8 cellular contexts compared by ENCODE assay signal in the genomic region with DNA sequence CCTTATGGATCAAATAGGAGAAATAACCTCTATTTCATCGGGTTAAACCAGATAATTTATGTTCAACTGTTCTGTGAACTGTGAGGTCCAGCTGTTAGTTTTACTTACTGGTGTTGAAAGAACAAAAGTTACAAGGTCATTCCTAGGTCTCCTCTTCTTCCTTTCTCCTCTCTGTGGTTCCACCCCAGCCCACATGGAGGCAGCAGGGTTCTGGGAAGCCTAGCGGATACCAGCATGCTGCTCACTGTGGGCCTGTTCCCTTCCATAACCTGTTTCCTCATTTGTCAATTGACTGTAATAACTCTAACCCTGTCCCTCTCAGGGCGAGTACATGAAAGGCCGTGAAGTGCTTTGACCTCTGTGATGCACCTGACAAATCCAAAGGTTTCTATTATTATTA. TPM values are rescaled to one million over a fixed set of nuclear protein-coding genes. Genes with fewer than 3 reads are reported as not detected.
DNase-seq lines count a peak whose midpoint lies in the region; ATAC-seq and TF ChIP-seq lines count a peak whose summit lies in the region.

No MANE protein-coding gene starts in this region.

- POLR2A ChIA-PET in AG04450 (lab: Yijun Ruan, JAX), result no interaction called here

- intact Hi-C loops in esophagus squamous epithelium (cut with DNase I), result loop anchor here (10.0 kb wide), 1 partner anchor 251 kb away; no protein-coding TSS in a partner anchor

- H3K4me2 ChIP-seq in neural cell (ENCODE audit: low read length), result no peak overlapping the region

- no peaks in the 10 kb centered on the region for H3K9me2 ChIP-seq in neural cell (ENCODE audit: insufficient read depth, low read length)

- TF ChIP-seq POLR2A in esophagus squamous epithelium (IDR thresholded peaks at IDR 0.05), result no peak

- no peaks in the 10 kb centered on the region for H3K4me1 ChIP-seq in esophagus squamous epithelium
- no peaks in the 10 kb centered on the region for H3K4me1 ChIP-seq in effector memory CD4-positive, alpha-beta T cell (ENCODE audit: control insufficient read depth, insufficient read depth, low read length, poor library complexity, severe bottlenecking)

- 56 to 74% methylated on average over 4 of the region's 4 CpGs for WGBS in esophagus squamous epithelium, 2 donors

- TF ChIP-seq RAD21 in neural cell (conservative IDR thresholded peaks at IDR 0.05), result peak; percentile 71

- CTCF ChIA-PET in AG04450 (lab: Charles Lee), result interaction anchor here (0.7 to 3.8 kb wide), 5 partner anchors 53 to 257 kb away, joined by 3 to 66 read pairs (median 8); no protein-coding TSS in a partner anchor

- DNase-seq in AG04450 (ENCODE audit: low read depth, low spot score) (no peak), GM13976 (ENCODE audit: low spot score) (peak; percentile 27), RKO (ENCODE audit: low spot score) (peak; percentile 49), esophagus squamous epithelium (lab: John Stamatoyannopoulos, UW) (no peak)
- no peak for DNase-seq in effector memory CD4-positive, alpha-beta T cell

- H3K27ac ChIP-seq in AG04450 (ENCODE audit: low read depth, low read length) (no peak overlapping the region), esophagus squamous epithelium (no peak overlapping the region), neural cell (ENCODE audit: low read length) (no peak overlapping the region)
- H3K27ac ChIP-seq in effector memory CD4-positive, alpha-beta T cell (ENCODE audit: insufficient read depth, low read length, poor library complexity, severe bottlenecking), result no peak overlapping the region

- H3K4me3 ChIP-seq in AG04450 (ENCODE audit: low read depth, low read length), result no peak overlapping the region
- H3K4me3 ChIP-seq in esophagus squamous epithelium, result no peak overlapping the region
- no peak overlapping the region for H3K4me3 ChIP-seq in neural cell (ENCODE audit: low read length)
- no peak overlapping the region for H3K4me3 ChIP-seq in effector memory CD4-positive, alpha-beta T cell (ENCODE audit: insufficient read depth, low read depth, low read length, poor library complexity, severe bottlenecking)

- H3K27me3 ChIP-seq in AG04450 (ENCODE audit: control insufficient read depth, insufficient read depth, low read length) (no peaks in the 10 kb centered on the region), esophagus squamous epithelium (no peaks in the 10 kb centered on the region), neural cell (ENCODE audit: insufficient read depth, low read depth, low read length) (no peaks in the 10 kb centered on the region)
- no peaks in the 10 kb centered on the region for H3K27me3 ChIP-seq in effector memory CD4-positive, alpha-beta T cell (replicated peaks; ENCODE audit: control insufficient read depth, insufficient read depth, low read length, poor library complexity, severe bottlenecking)

- no peaks in the 10 kb centered on the region for H3K79me2 ChIP-seq in neural cell (replicated peaks; ENCODE audit: insufficient read depth, low read length)

- ATAC-seq in GM18517 (IDR thresholded peaks at IDR 0.05; ENCODE audit: unreplicated experiment) (no peak), GM19328 (IDR thresholded peaks at IDR 0.05; ENCODE audit: unreplicated experiment) (no peak)

- no peak overlapping the region for H2AFZ ChIP-seq in neural cell (ENCODE audit: low read depth, low read length)

- TF ChIP-seq EP300 in neural cell (conservative IDR thresholded peaks at IDR 0.05; ENCODE audit: poor library complexity, severe bottlenecking), result no peak

- TF ChIP-seq CTCF in AG04450 (IDR thresholded peaks at IDR 0.05; ENCODE audit: low read depth, low read length) (peak; percentile 73), GM13976 (IDR thresholded peaks at IDR 0.05; ENCODE audit: borderline replicate concordance, control extremely low read depth, extremely low read depth, insufficient read depth, missing control alignments) (peak; percentile 4), esophagus squamous epithelium (IDR thresholded peaks at IDR 0.05) (peak in 5 of 6 experiments; percentile 33 to 64 (median 51)), neural cell (IDR thresholded peaks at IDR 0.05; ENCODE audit: poor library complexity, severe bottlenecking) (peak; percentile 63)

- H4K20me1 ChIP-seq in neural cell (ENCODE audit: insufficient read depth), result no peaks in the 10 kb centered on the region

- H3K9me3 ChIP-seq in AG04450 (ENCODE audit: control insufficient read depth, insufficient read depth, low read length) (no peaks in the 10 kb centered on the region), esophagus squamous epithelium (no peaks in the 10 kb centered on the region), neural cell (ENCODE audit: low read length) (no peaks in the 10 kb centered on the region)
- H3K9me3 ChIP-seq in effector memory CD4-positive, alpha-beta T cell (ENCODE audit: control insufficient read depth, low read length), result no peaks in the 10 kb centered on the region

- in situ Hi-C loops in GM13976 (cut with MboI; ENCODE audit: low sequenced_read_pairs, unreplicated experiment), result no loop called here

- H3K36me3 ChIP-seq in esophagus squamous epithelium (peaks cover 0 to 52% (median 0%) of the 10 kb centered on the region in 3 donors), neural cell (ENCODE audit: insufficient read depth, low read length) (peaks cover 11% of the 10 kb centered on the region)
- peaks cover 4% of the 10 kb centered on the region for H3K36me3 ChIP-seq in effector memory CD4-positive, alpha-beta T cell (ENCODE audit: control insufficient read depth, insufficient read depth, low read length)

- H3K9ac ChIP-seq in neural cell (ENCODE audit: low read length), result no peak overlapping the region

- H3F3A ChIP-seq in neural cell (ENCODE audit: insufficient read depth, low read length, poor library complexity, severe bottlenecking), result no peaks in the 10 kb centered on the region

TF ChIP-seq in neural cell, 6 proteins besides CTCF, POLR2A, EP300 and RAD21:
- TF ChIP-seq SMC3 (conservative IDR thresholded peaks at IDR 0.05; ENCODE audit: poor library complexity), result peak; percentile 71
- TF ChIP-seq, protein P1, sequence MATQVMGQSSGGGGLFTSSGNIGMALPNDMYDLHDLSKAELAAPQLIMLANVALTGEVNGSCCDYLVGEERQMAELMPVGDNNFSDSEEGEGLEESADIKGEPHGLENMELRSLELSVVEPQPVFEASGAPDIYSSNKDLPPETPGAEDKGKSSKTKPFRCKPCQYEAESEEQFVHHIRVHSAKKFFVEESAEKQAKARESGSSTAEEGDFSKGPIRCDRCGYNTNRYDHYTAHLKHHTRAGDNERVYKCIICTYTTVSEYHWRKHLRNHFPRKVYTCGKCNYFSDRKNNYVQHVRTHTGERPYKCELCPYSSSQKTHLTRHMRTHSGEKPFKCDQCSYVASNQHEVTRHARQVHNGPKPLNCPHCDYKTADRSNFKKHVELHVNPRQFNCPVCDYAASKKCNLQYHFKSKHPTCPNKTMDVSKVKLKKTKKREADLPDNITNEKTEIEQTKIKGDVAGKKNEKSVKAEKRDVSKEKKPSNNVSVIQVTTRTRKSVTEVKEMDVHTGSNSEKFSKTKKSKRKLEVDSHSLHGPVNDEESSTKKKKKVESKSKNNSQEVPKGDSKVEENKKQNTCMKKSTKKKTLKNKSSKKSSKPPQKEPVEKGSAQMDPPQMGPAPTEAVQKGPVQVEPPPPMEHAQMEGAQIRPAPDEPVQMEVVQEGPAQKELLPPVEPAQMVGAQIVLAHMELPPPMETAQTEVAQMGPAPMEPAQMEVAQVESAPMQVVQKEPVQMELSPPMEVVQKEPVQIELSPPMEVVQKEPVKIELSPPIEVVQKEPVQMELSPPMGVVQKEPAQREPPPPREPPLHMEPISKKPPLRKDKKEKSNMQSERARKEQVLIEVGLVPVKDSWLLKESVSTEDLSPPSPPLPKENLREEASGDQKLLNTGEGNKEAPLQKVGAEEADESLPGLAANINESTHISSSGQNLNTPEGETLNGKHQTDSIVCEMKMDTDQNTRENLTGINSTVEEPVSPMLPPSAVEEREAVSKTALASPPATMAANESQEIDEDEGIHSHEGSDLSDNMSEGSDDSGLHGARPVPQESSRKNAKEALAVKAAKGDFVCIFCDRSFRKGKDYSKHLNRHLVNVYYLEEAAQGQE (IDR thresholded peaks at IDR 0.05; ENCODE audit: borderline replicate concordance), result no peak

RNA-seq across cellular contexts. Expression of a gene that starts 27.8 kb away (rescaled TPM):
- polyA plus RNA-seq in AG04450 (2011; rRNA removed) (1.1 TPM in 2 replicates), neural cell (12.4 and 13.0 TPM in 2 replicates)
- polyA minus RNA-seq in AG04450 (2011; rRNA and poly(A)+ RNA removed), result 1.1 and 1.7 TPM in 2 replicates
- 1 to 10 TPM; 3.7 to 8.8 (median 5.3) TPM for total RNA-seq in esophagus squamous epithelium
- polyA minus RNA-seq in neural cell, result 7.8 and 8.2 TPM in 2 replicates

Comparison
In these comparisons a context has a peak if more than half of its experiments do, and no peak if none do; other contexts are left out.
1. DNase-seq: peak in GM13976 (single experiment) and RKO (single experiment); none in AG04450 (single experiment), esophagus squamous epithelium (single experiment) and effector memory CD4-positive, alpha-beta T cell (0 of 3).
2. CTCF ChIP-seq: peak in every context shown above with its lines; median percentile 73 in AG04450; 63 in neural cell; 51 in esophagus squamous epithelium; 4 in GM13976.